23 cellular contexts compared by ENCODE assay signal in the genomic region with DNA sequence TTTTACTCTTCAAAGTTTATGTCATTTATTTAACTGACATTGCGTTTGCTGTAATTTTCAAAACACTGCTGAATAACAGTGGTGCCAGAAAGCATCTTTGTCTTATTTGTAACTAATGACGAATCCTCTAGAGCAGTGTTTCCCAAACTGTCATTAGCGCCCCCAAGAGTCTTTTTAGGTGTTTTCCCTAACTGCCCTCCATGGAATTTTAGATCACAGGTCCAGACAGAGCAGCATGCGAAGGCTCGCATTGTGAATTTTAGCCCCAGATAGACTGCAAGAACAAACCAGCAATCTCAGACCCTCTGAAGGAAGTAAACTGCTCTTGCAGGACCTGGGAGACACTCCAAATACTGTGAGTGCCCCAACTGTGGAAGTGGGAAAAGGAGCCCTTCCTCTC. TPM values are rescaled to one million over a fixed set of nuclear protein-coding genes. Genes with fewer than 3 reads are reported as not detected.
DNase-seq lines count a peak whose midpoint lies in the region; ATAC-seq and TF ChIP-seq lines count a peak whose summit lies in the region.
"Had no signal": no experiment of that assay in that cellular context is flagged by ENCODE, and none has a peak within 500 bp of the region (broad histone marks: within the 10 kb centered on the region; RNA-seq: fewer than 3 reads in every experiment).

No MANE protein-coding gene starts in this region.

- H3K27ac Mint-ChIP-seq in CD4-positive, alpha-beta T cell: peak overlapping the region; percentile 15
- H3K27ac Mint-ChIP-seq in naive thymus-derived CD8-positive, alpha-beta T cell: peak overlapping the region in 9 of 10 donors; percentile 3 to 68 (median 23)
- H3K27ac Mint-ChIP-seq: CD14-positive monocyte, nephron progenitor cell, T-cell had no signal

- no peak for TF ChIP-seq CTCF in CD4-positive, alpha-beta T cell (IDR thresholded peaks at IDR 0.05)
- no peak for TF ChIP-seq CTCF in brain microvascular endothelial cell (IDR thresholded peaks at IDR 0.05; ENCODE audit: low read depth, low read length, missing control alignments)
- no peak for TF ChIP-seq CTCF in GM10248 (IDR thresholded peaks at IDR 0.05; ENCODE audit: control extremely low read depth, extremely low read depth, low read depth, missing control alignments)
- no peak for TF ChIP-seq CTCF in transverse colon (IDR thresholded peaks at IDR 0.05)

- H3K27me3 Mint-ChIP-seq in CD4-positive, alpha-beta T cell: no peaks in the 10 kb centered on the region
- no peaks in the 10 kb centered on the region for H3K27me3 Mint-ChIP-seq in naive thymus-derived CD8-positive, alpha-beta T cell
- H3K27me3 Mint-ChIP-seq: T-cell had no signal

- POLR2A ChIA-PET in CD4-positive, alpha-beta T cell (lab: Charles Lee): no interaction called here
- POLR2A ChIA-PET in naive thymus-derived CD8-positive, alpha-beta T cell (lab: Charles Lee): no interaction called here
- POLR2A ChIA-PET in GM10248 (lab: Yijun Ruan, JAX): interaction anchor here (1.0 kb wide), 1 partner anchor 10 kb away, joined by 4 read pairs; no protein-coding TSS in a partner anchor

- H3K27ac ChIP-seq in CD4-positive, alpha-beta T cell (ENCODE audit: low read depth, low read length): no peak overlapping the region
- H3K27ac ChIP-seq in HUES6 (ENCODE audit: low read depth, low read length) (peak overlapping the region; percentile 93), brain microvascular endothelial cell (peak overlapping the region; percentile 48), transverse colon (no peak overlapping the region)
- H3K27ac ChIP-seq: left lung, sigmoid colon, testis had no signal

- no peak for TF ChIP-seq EP300 in transverse colon (IDR thresholded peaks at IDR 0.05; ENCODE audit: low read depth)

- no peaks in the 10 kb centered on the region for H3K9me3 Mint-ChIP-seq in CD4-positive, alpha-beta T cell
- H3K9me3 Mint-ChIP-seq in naive thymus-derived CD8-positive, alpha-beta T cell: peaks cover 0 to 4% (median 0%) of the 10 kb centered on the region in 9 donors

- H3K9ac ChIP-seq in HUES6 (ENCODE audit: low read length): peak overlapping the region; percentile 77

- CTCF ChIA-PET in CD4-positive, alpha-beta T cell (lab: Charles Lee): no interaction called here
- CTCF ChIA-PET in GM10248 (lab: Yijun Ruan, JAX): interaction anchor here (1.5 kb wide), 1 partner anchor 9 kb away, joined by 4 read pairs; no protein-coding TSS in a partner anchor

- no peak for ATAC-seq in CD4-positive, alpha-beta T cell (ENCODE audit: poor library complexity)
- no peak for ATAC-seq in naive thymus-derived CD8-positive, alpha-beta T cell
- no peak for ATAC-seq in GM19452 (IDR thresholded peaks at IDR 0.05; ENCODE audit: unreplicated experiment)
- ATAC-seq in GM19397 (IDR thresholded peaks at IDR 0.05; ENCODE audit: unreplicated experiment): no peak
- ATAC-seq: left lung, T-cell had no signal

- H3K4me3 ChIP-seq in HUES6 (ENCODE audit: low read depth, low read length) (no peak overlapping the region), brain microvascular endothelial cell (ENCODE audit: low read depth, low read length) (no peak overlapping the region), transverse colon (no peak overlapping the region)
- H3K4me3 ChIP-seq: left lung, sigmoid colon, testis had no signal

- 83 to 86% methylated on average over 3 to 5 of the region's 5 CpGs for WGBS in transverse colon (ENCODE audit: low coverage in 1 of 2), 2 donors

- peaks cover 38% of the 10 kb centered on the region for H3K36me3 Mint-ChIP-seq in CD4-positive, alpha-beta T cell (ENCODE audit: low read depth)
- H3K36me3 Mint-ChIP-seq in naive thymus-derived CD8-positive, alpha-beta T cell: peaks cover 13 to 36% (median 30%) of the 10 kb centered on the region in 3 donors

- H3K4me1 ChIP-seq in HUES6 (ENCODE audit: control insufficient read depth, insufficient read depth, low read length) (peaks cover 43% of the 10 kb centered on the region), transverse colon (peaks cover 0 to 12% (median 5%) of the 10 kb centered on the region in 4 donors)

- H3K4me1 Mint-ChIP-seq in CD4-positive, alpha-beta T cell (ENCODE audit: low read depth): peaks cover 72% of the 10 kb centered on the region
- H3K4me1 Mint-ChIP-seq in naive thymus-derived CD8-positive, alpha-beta T cell: peaks cover 50 to 63% (median 58%) of the 10 kb centered on the region in 4 donors

- H3K27me3 ChIP-seq in CD4-positive, alpha-beta T cell (ENCODE audit: control insufficient read depth, insufficient read depth, low read length): no peaks in the 10 kb centered on the region
- H3K27me3 ChIP-seq in HUES6 (ENCODE audit: control insufficient read depth, insufficient read depth, low read length): no peaks in the 10 kb centered on the region
- no peaks in the 10 kb centered on the region for H3K27me3 ChIP-seq in brain microvascular endothelial cell (replicated peaks)
- no peaks in the 10 kb centered on the region for H3K27me3 ChIP-seq in transverse colon
- H3K27me3 ChIP-seq: left lung, sigmoid colon, testis had no signal

- in situ Hi-C loops in brain microvascular endothelial cell (cut with HindIII; ENCODE audit: low pct_ligation_motif_present, low sequenced_read_pairs) (no loop called here), transverse colon (cut with MboI; ENCODE audit: low pct_ligation_motif_present in 1 of 4, low pct_unique_long_range_greater_than_20kb in 1 of 4, low sequenced_read_pairs in 3 of 4) (no loop called here)

- TF ChIP-seq POLR2A in transverse colon (IDR thresholded peaks at IDR 0.05): no peak

- peaks cover 7% of the 10 kb centered on the region for H3K36me3 ChIP-seq in HUES6 (ENCODE audit: control insufficient read depth, insufficient read depth, low read length)
- peaks cover 6% of the 10 kb centered on the region for H3K36me3 ChIP-seq in brain microvascular endothelial cell (replicated peaks)
- no peaks in the 10 kb centered on the region for H3K36me3 ChIP-seq in transverse colon

- no peak for DNase-seq in CD4-positive, alpha-beta T cell
- no peak for DNase-seq in brain microvascular endothelial cell
- DNase-seq in naive thymus-derived CD8-positive, alpha-beta T cell: no peak
- no peak for DNase-seq in GM10248 (ENCODE audit: extremely low spot score)
- DNase-seq in transverse colon: no peak
- DNase-seq: activated naive CD4-positive, alpha-beta T cell; DMS 273 treated with DMSO at 0.1 percent for 48 hours; GDM1; head of caudate nucleus; left lung; midbrain; NCI-H1092; NCI-H2029 treated with DMSO at 0.1 percent for 48 hours; nephron progenitor cell; posterior cingulate gyrus; Right ventricle myocardium superior; sigmoid colon; T-cell had no signal

- no peaks in the 10 kb centered on the region for H3K9me3 ChIP-seq in CD4-positive, alpha-beta T cell (ENCODE audit: control insufficient read depth, low read length)
- no peaks in the 10 kb centered on the region for H3K9me3 ChIP-seq in HUES6 (ENCODE audit: control insufficient read depth, insufficient read depth, low read depth, low read length)
- no peaks in the 10 kb centered on the region for H3K9me3 ChIP-seq in transverse colon
- H3K9me3 ChIP-seq: sigmoid colon, testis had no signal

- intact Hi-C loops in CD4-positive, alpha-beta T cell (cut with DNase I, micrococcal nuclease): no loop called here
- intact Hi-C loops in transverse colon (cut with DNase I; ENCODE audit: low total_unique reads): no loop called here

- H3K4me3 Mint-ChIP-seq in CD4-positive, alpha-beta T cell: no peak overlapping the region
- H3K4me3 Mint-ChIP-seq in naive thymus-derived CD8-positive, alpha-beta T cell: peak overlapping the region in 2 of 10 donors; percentile 10 to 51
- H3K4me3 Mint-ChIP-seq: CD14-positive monocyte, nephron progenitor cell, T-cell had no signal

RNA-seq across cellular contexts. Expression of gene HUS1B, which starts 2.3 kb away (rescaled TPM):
- 1 to 10 TPM; 2.2 to 3.1 TPM for total RNA-seq in CD4-positive, alpha-beta T cell
- total RNA-seq in naive thymus-derived CD8-positive, alpha-beta T cell: 1 to 10 TPM; 1.6 to 2.5 TPM
- polyA plus RNA-seq in naive thymus-derived CD8-positive, alpha-beta T cell: under 1 TPM; 0.58 to 0.89 (median 0.78) TPM
- 1 to 10 TPM in 2 of 4 donors, under 1 TPM in 1, not detected in 1; 0.80 to 7.5 (median 3.7) TPM for total RNA-seq in transverse colon
- total RNA-seq: Right ventricle myocardium superior had no signal

RNA-seq across cellular contexts. Expression of gene EXOC2, which starts 33.8 kb away (rescaled TPM):
- 10 to 100 TPM; 16.7 to 18.8 TPM for total RNA-seq in CD4-positive, alpha-beta T cell
- 10 to 100 TPM; 34.7 to 40.3 TPM for total RNA-seq in naive thymus-derived CD8-positive, alpha-beta T cell
- 10 to 100 TPM; 28.6 to 38.6 (median 36.7) TPM for polyA plus RNA-seq in naive thymus-derived CD8-positive, alpha-beta T cell
- 10 to 100 TPM in 3 of 4 donors, 1 to 10 TPM in 1; 7.6 to 22.5 (median 20.2) TPM for total RNA-seq in transverse colon

Comparison
In these comparisons a context has a peak if more than half of its experiments do, and no peak if none do; other contexts are left out.
1. H3K27ac ChIP-seq: peak in HUES6 (single experiment) and brain microvascular endothelial cell (single experiment); none in CD4-positive, alpha-beta T cell (single experiment) and transverse colon (0 of 4).